2 cellular contexts compared by ENCODE assay signal in genomic region chr19:8056533-8056932, GRCh38.
A peak's percentile ranks its signal among the peaks of the same experiment; 100 is the strongest.
TF ChIP-seq lines count a peak whose summit lies in the region.

No MANE protein-coding gene starts in this region.

TF ChIP-seq in WTC11, 78 proteins besides CTCF, POLR2A, EP300 and RAD21:
- peak; percentile 65; the same call in 1 of the 2 replicates for TF ChIP-seq ZNF121 (CRISPR knock-in tag; IDR thresholded peaks at IDR 0.05)
- no peak for TF ChIP-seq ZNF281 (CRISPR knock-in tag; IDR thresholded peaks at IDR 0.05)

TF ChIP-seq in K562, 482 proteins besides CTCF, POLR2A, EP300 and RAD21:
- TF ChIP-seq CREM (IDR thresholded peaks at IDR 0.05; ENCODE audit: low read depth) (no peak), KLF6 (CRISPR knock-in tag; IDR thresholded peaks at IDR 0.05; ENCODE audit: borderline replicate concordance) (no peak), RBM25 (IDR thresholded peaks at IDR 0.05; ENCODE audit: low read depth, low read length, severe bottlenecking) (peak; percentile 20), ZNF121 (CRISPR knock-in tag; conservative IDR thresholded peaks at IDR 0.05) (peak; percentile 86)
